ENCODE assay signal across 20 cellular contexts in the genomic region with DNA sequence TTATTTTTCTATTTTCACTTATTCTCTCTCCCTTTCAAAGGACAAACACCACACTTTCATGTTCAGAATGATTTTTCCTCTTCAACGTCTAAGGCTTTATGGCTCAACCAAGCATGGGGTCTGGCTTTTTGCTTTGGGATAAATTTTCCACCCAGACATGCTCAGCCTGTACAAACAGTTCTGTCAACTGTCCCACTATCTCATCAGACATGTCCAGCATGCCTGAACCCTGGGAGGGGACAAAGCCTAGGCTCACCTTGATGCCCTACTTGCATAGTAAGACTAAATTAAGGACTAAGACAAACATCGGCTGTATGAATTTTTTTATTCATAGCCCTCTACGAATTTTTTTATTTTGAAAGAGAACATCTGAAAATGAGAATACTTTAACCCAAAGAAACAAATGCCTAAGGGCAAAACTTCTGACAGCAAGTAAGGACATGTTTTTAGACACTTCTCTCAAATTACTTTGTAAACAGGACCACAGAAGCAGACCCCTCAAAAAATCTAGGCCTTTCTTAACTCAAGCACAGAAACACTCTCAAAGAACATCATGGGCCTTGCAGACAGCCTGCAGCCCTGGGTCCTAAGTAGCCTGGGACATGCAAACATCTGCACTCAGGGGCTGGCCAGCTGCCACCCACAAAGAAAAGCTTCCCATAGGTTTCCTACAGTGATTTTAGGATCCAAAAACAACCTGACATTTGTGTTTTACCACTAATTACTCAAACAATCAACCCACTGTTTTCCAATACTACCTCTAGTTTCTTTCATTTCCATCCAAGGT.
DNase-seq lines count a peak whose midpoint lies in the region; ATAC-seq and TF ChIP-seq lines count a peak whose summit lies in the region.
"Had no signal": no experiment of that assay in that cellular context is flagged by ENCODE, and none has a peak within 500 bp of the region (broad histone marks: within the 10 kb centered on the region; RNA-seq: fewer than 3 reads in every experiment).

No MANE protein-coding gene starts in this region.

- H3K4me1 Mint-ChIP-seq in brain (peaks cover 29% of the 10 kb centered on the region), nephron progenitor cell (peaks cover 20% of the 10 kb centered on the region)
- H3K4me1 Mint-ChIP-seq: activated CD4-positive, alpha-beta T cell treated with anti-CD3 and anti-CD28 coated beads, Interleukin-2, amount 10 ng/mL, durations not matched to agents 7 days and 5 days; memory B cell had no signal

- H3K27me3 ChIP-seq in ACC112 (ENCODE audit: insufficient read depth, low read length): no peaks in the 10 kb centered on the region
- H3K27me3 ChIP-seq: ascending aorta had no signal

- no peaks in the 10 kb centered on the region for H3K9me3 Mint-ChIP-seq in brain
- H3K9me3 Mint-ChIP-seq in nephron progenitor cell: no peaks in the 10 kb centered on the region
- H3K9me3 Mint-ChIP-seq: activated CD4-positive, alpha-beta T cell treated with anti-CD3 and anti-CD28 coated beads, Interleukin-2, amount 10 ng/mL, durations not matched to agents 7 days and 5 days; activated naive CD4-positive, alpha-beta T cell treated with anti-CD3 and anti-CD28 coated beads, Interleukin-2, amount 50 U/mL, for 72 hours; H9; memory B cell; T-helper 1 cell treated with Interleukin-12 subunit alpha and Interleukin-12 subunit beta and Interleukin-4 antibody, amounts not matched to agents 30 μg/mL and 1 μg/mL, for 36 hours had no signal

- H3K27ac Mint-ChIP-seq in brain (peak overlapping the region in 3 of 5 experiments; percentile 58 to 83 (median 68)), nephron progenitor cell (peak overlapping the region; percentile 86)
- H3K27ac Mint-ChIP-seq: activated CD4-positive, alpha-beta T cell treated with anti-CD3 and anti-CD28 coated beads, Interleukin-2, amount 10 ng/mL, durations not matched to agents 7 days and 5 days; memory B cell; T-helper 1 cell treated with Interleukin-12 subunit alpha and Interleukin-12 subunit beta and Interleukin-4 antibody, amounts not matched to agents 30 μg/mL and 1 μg/mL, for 36 hours had no signal

- H3K79me2 ChIP-seq in ACC112 (ENCODE audit: control insufficient read depth, insufficient read depth, low read length, unreplicated experiment): no peaks in the 10 kb centered on the region

- no peaks in the 10 kb centered on the region for H3K36me3 Mint-ChIP-seq in brain
- H3K36me3 Mint-ChIP-seq in nephron progenitor cell (ENCODE audit: low read depth): no peaks in the 10 kb centered on the region
- H3K36me3 Mint-ChIP-seq: activated naive CD4-positive, alpha-beta T cell treated with anti-CD3 and anti-CD28 coated beads, Interleukin-2, amount 50 U/mL, for 72 hours; memory B cell had no signal

- H3K27ac ChIP-seq in ACC112 (ENCODE audit: low read depth, low read length): no peak overlapping the region
- H3K27ac ChIP-seq: ascending aorta, PC-9 had no signal

- no peak overlapping the region for H3K4me3 ChIP-seq in ACC112 (ENCODE audit: low read depth, low read length)
- H3K4me3 ChIP-seq: ascending aorta, PC-9 had no signal

- peak overlapping the region; percentile 31 for H2AFZ ChIP-seq in ACC112 (ENCODE audit: low read length, unreplicated experiment)
- H2AFZ ChIP-seq: PC-9 had no signal

- H3K4me3 Mint-ChIP-seq in brain (no peak overlapping the region), nephron progenitor cell (no peak overlapping the region)
- H3K4me3 Mint-ChIP-seq: activated CD4-positive, alpha-beta T cell treated with anti-CD3 and anti-CD28 coated beads, Interleukin-2, amount 10 ng/mL, durations not matched to agents 7 days and 5 days; H9; memory B cell; T-helper 1 cell treated with Interleukin-12 subunit alpha and Interleukin-12 subunit beta and Interleukin-4 antibody, amounts not matched to agents 30 μg/mL and 1 μg/mL, for 36 hours had no signal

- H3K36me3 ChIP-seq in ACC112 (ENCODE audit: insufficient read depth, low read length): no peaks in the 10 kb centered on the region
- H3K36me3 ChIP-seq: ascending aorta had no signal

- no peaks in the 10 kb centered on the region for H3K4me1 ChIP-seq in ACC112 (ENCODE audit: control insufficient read depth, insufficient read depth, low read length, unreplicated experiment)
- H3K4me1 ChIP-seq: ascending aorta had no signal

- DNase-seq in M059J (ENCODE audit: low read depth) (peak; percentile 20), nephron progenitor cell (no peak), inferior parietal cortex (ENCODE audit: extremely low spot score) (no peak), SK-N-DZ (ENCODE audit: low spot score) (no peak)
- no peak for DNase-seq in activated CD4-positive, alpha-beta T cell treated with anti-CD3 and anti-CD28 coated beads, Interleukin-2, amount 50 U/mL, for 4 hours
- DNase-seq: activated CD4-positive, alpha-beta T cell treated with anti-CD3 and anti-CD28 coated beads, Interleukin-2, amount 10 ng/mL, durations not matched to agents 7 days and 5 days; C1 segment of cervical spinal cord; effector CD4-positive, alpha-beta T cell; H9; NCI-H187; NCI-H345; PC-9 had no signal

- H3K27me3 Mint-ChIP-seq in brain (peaks cover 1% of the 10 kb centered on the region), nephron progenitor cell (ENCODE audit: low read depth, poor library complexity) (no peaks in the 10 kb centered on the region)
- H3K27me3 Mint-ChIP-seq: memory B cell had no signal

- ATAC-seq in HG02884 (IDR thresholded peaks at IDR 0.05; ENCODE audit: unreplicated experiment): no peak
- ATAC-seq: activated naive CD4-positive, alpha-beta T cell treated with anti-CD3 and anti-CD28 coated beads, Interleukin-2, amount 50 U/mL, for 72 hours; esophagus mucosa had no signal

- TF ChIP-seq CTCF in brain (conservative IDR thresholded peaks at IDR 0.05): no peak
- no peak for TF ChIP-seq CTCF in nephron progenitor cell (IDR thresholded peaks at IDR 0.05)
